ENCODE assay signal across 10 cellular contexts in genomic region chr12:121059031-121059898, GRCh38. TPM values are rescaled to one million over a fixed set of nuclear protein-coding genes. Genes with fewer than 3 reads are reported as not detected.
A peak's percentile ranks its signal among the peaks of the same experiment; 100 is the strongest.
DNase-seq lines count a peak whose midpoint lies in the region; ATAC-seq and TF ChIP-seq lines count a peak whose summit lies in the region.
"Had no signal": no experiment of that assay in that cellular context is flagged by ENCODE, and none has a peak within 500 bp of the region (broad histone marks: within the 10 kb centered on the region; RNA-seq: fewer than 3 reads in every experiment).

No MANE protein-coding gene starts in this region.

- no peak overlapping the region for H2BK5ac ChIP-seq in H9 (ENCODE audit: insufficient read length, low read length)

- H3K9me3 ChIP-seq in H9 (ENCODE audit: control insufficient read depth, low read depth, low read length), result no peaks in the 10 kb centered on the region
- H3K9me3 ChIP-seq in gastrocnemius medialis, result no peaks in the 10 kb centered on the region

- H3K4me2 ChIP-seq in H9 (ENCODE audit: insufficient read depth, insufficient read length, low read length), result no peak overlapping the region

- H3K4ac ChIP-seq in H9 (ENCODE audit: low read depth, low read length), result no peak overlapping the region

- H3K4me1 Mint-ChIP-seq in H9 (peaks cover 2 to 8% of the 10 kb centered on the region in 2 experiments; a peak in 3 of 4 replicates), nephron progenitor cell (peaks cover 7% of the 10 kb centered on the region)
- H3K4me1 Mint-ChIP-seq in activated CD4-positive, alpha-beta memory T cell treated with anti-CD3 and anti-CD28 coated beads, Interleukin-2, amount 10 ng/mL, durations not matched to agents 7 days and 5 days, result peaks cover 33% of the 10 kb centered on the region
- H3K4me1 Mint-ChIP-seq: brain had no signal

- H3K23ac ChIP-seq in H9 (ENCODE audit: insufficient read length, low read depth, low read length), result no peak overlapping the region

- no peaks in the 10 kb centered on the region for H3K79me1 ChIP-seq in H9 (ENCODE audit: insufficient read depth, low read depth, low read length, poor library complexity, severe bottlenecking)

- H3K14ac ChIP-seq in H9 (ENCODE audit: insufficient read depth, low read length), result no peak overlapping the region

- no peak for TF ChIP-seq CTCF in H9 (conservative IDR thresholded peaks at IDR 0.05)
- TF ChIP-seq CTCF in nephron progenitor cell (IDR thresholded peaks at IDR 0.05), result no peak
- TF ChIP-seq CTCF in gastrocnemius medialis (IDR thresholded peaks at IDR 0.05 in 4 of 5, conservative IDR thresholded peaks at IDR 0.05 in 1 of 5), result no peak

- peak overlapping the region in 1 of 4 donors; percentile 10 for H3K4me3 ChIP-seq in gastrocnemius medialis

- in situ Hi-C loops in gastrocnemius medialis (cut with MboI; ENCODE audit: low sequenced_read_pairs in 4 of 4), result no loop called here

- no peak overlapping the region for H2BK20ac ChIP-seq in H9 (ENCODE audit: low read depth, low read length, poor library complexity, severe bottlenecking)

- no peak overlapping the region for H3T11ph ChIP-seq in H9 (ENCODE audit: low read length)

- H4K5ac ChIP-seq in H9 (ENCODE audit: insufficient read length, low read depth, low read length), result no peak overlapping the region

- H3K4me1 ChIP-seq in H9 (ENCODE audit: insufficient read depth, low read length), result no peaks in the 10 kb centered on the region
- H3K4me1 ChIP-seq in gastrocnemius medialis, result no peaks in the 10 kb centered on the region

- no peaks in the 10 kb centered on the region for H3K79me2 ChIP-seq in H9 (ENCODE audit: insufficient read depth, low read length)

- H2BK12ac ChIP-seq in H9 (ENCODE audit: insufficient read length, low read depth, low read length), result peak overlapping the region; percentile 29

- no peak overlapping the region for H2BK15ac ChIP-seq in H9 (ENCODE audit: low read depth, low read length)

- H2AK5ac ChIP-seq in H9 (ENCODE audit: insufficient read length, low read length), result no peak overlapping the region

- TF ChIP-seq POLR2A in gastrocnemius medialis (IDR thresholded peaks at IDR 0.05), result no peak

- no peak overlapping the region for H2BK120ac ChIP-seq in H9 (ENCODE audit: low read depth, low read length, poor library complexity, severe bottlenecking)

- POLR2A ChIA-PET in activated CD4-positive, alpha-beta memory T cell treated with anti-CD3 and anti-CD28 coated beads, Interleukin-2, amount 10 ng/mL, durations not matched to agents 7 days and 5 days (lab: Charles Lee), result interaction anchor here (0.6 to 3.4 kb wide), 23 partner anchors 8 to 766 kb away, joined by 3 to 32 read pairs (median 4); partner anchors contain the start of genes ANAPC5, C12orf43, OASL and RNF34

- no peak overlapping the region for H3K9ac ChIP-seq in H9 (ENCODE audit: extremely low read depth, insufficient read length, low read length)

- DNase-seq in H9, result no peak
- DNase-seq in activated CD4-positive, alpha-beta memory T cell treated with anti-CD3 and anti-CD28 coated beads, Interleukin-2, amount 10 ng/mL, durations not matched to agents 7 days and 5 days, result no peak
- no peak for DNase-seq in nephron progenitor cell
- no peak for DNase-seq in gastrocnemius medialis
- DNase-seq in NCI-H2171 (lab: John Stamatoyannopoulos, UW), result no peak
- DNase-seq in AG20443 (ENCODE audit: low spot score), result no peak
- DNase-seq: NCI-H1694 had no signal

- H4K20me1 ChIP-seq in H9 (ENCODE audit: control insufficient read depth, insufficient read depth, insufficient read length), result no peaks in the 10 kb centered on the region

- H3K27ac ChIP-seq in H9 (ENCODE audit: insufficient read length, low read depth, low read length), result no peak overlapping the region
- H3K27ac ChIP-seq in gastrocnemius medialis, result peak overlapping the region in 1 of 4 donors; percentile 45

- H4K8ac ChIP-seq in H9 (replicated peaks; ENCODE audit: insufficient read length, low read depth, low read length), result no peak overlapping the region

- ATAC-seq in GM18498 (IDR thresholded peaks at IDR 0.05; ENCODE audit: unreplicated experiment) (peak; percentile 21), SK-N-SH treated with all-trans-retinoic acid at 6 μM for 48 hours (no peak), gastrocnemius medialis (no peak)

- H3K18ac ChIP-seq in H9 (ENCODE audit: insufficient read length, low read depth, low read length), result no peak overlapping the region

- CTCF ChIA-PET in activated CD4-positive, alpha-beta memory T cell treated with anti-CD3 and anti-CD28 coated beads, Interleukin-2, amount 10 ng/mL, durations not matched to agents 7 days and 5 days (lab: Charles Lee), result interaction anchor here (0.6 to 4.7 kb wide), 43 partner anchors 8 to 522 kb away, joined by 3 to 47 read pairs (median 5); partner anchors contain the start of genes OASL, P2RX7 and POP5

- H3K27ac Mint-ChIP-seq in H9 (peak overlapping the region in 1 of 3 experiments; percentile 74; a peak in 1 of 7 replicates), nephron progenitor cell (peak overlapping the region; percentile 72)
- H3K27ac Mint-ChIP-seq in activated CD4-positive, alpha-beta memory T cell treated with anti-CD3 and anti-CD28 coated beads, Interleukin-2, amount 10 ng/mL, durations not matched to agents 7 days and 5 days, result peak overlapping the region; percentile 98

- H2AFZ ChIP-seq in H9 (ENCODE audit: low read length), result no peak overlapping the region

- H4K91ac ChIP-seq in H9 (ENCODE audit: insufficient read length, low read depth, low read length), result no peak overlapping the region

- no peak overlapping the region for H3K56ac ChIP-seq in H9 (ENCODE audit: insufficient read length, low read depth, low read length)

- no peaks in the 10 kb centered on the region for H3K23me2 ChIP-seq in H9 (ENCODE audit: insufficient read length, low read depth, low read length, poor library complexity, severe bottlenecking)

- H3K9me3 Mint-ChIP-seq in H9, result no peaks in the 10 kb centered on the region
- no peaks in the 10 kb centered on the region for H3K9me3 Mint-ChIP-seq in activated CD4-positive, alpha-beta memory T cell treated with anti-CD3 and anti-CD28 coated beads, Interleukin-2, amount 10 ng/mL, durations not matched to agents 7 days and 5 days
- no peaks in the 10 kb centered on the region for H3K9me3 Mint-ChIP-seq in nephron progenitor cell
- H3K9me3 Mint-ChIP-seq: brain had no signal

- no peaks in the 10 kb centered on the region for H3K36me3 ChIP-seq in gastrocnemius medialis

- no peaks in the 10 kb centered on the region for H3K27me3 ChIP-seq in H9 (ENCODE audit: insufficient read depth, low read length)
- no peaks in the 10 kb centered on the region for H3K27me3 ChIP-seq in gastrocnemius medialis

- H3K36me3 Mint-ChIP-seq in H9 (ENCODE audit: insufficient read depth in 1 of 3, low read depth in 3 of 3) (no peaks in the 10 kb centered on the region), nephron progenitor cell (ENCODE audit: low read depth) (no peaks in the 10 kb centered on the region)
- H3K36me3 Mint-ChIP-seq in activated CD4-positive, alpha-beta memory T cell treated with anti-CD3 and anti-CD28 coated beads, Interleukin-2, amount 10 ng/mL, durations not matched to agents 7 days and 5 days (ENCODE audit: low read depth), result no peaks in the 10 kb centered on the region
- H3K36me3 Mint-ChIP-seq: brain had no signal

- WGBS in H9 (ENCODE audit: extremely low coverage, insufficient read length, low lambda C conversion rate), result no CpG with 5 or more reads among the region's 10 CpGs

- H3K4me3 Mint-ChIP-seq in H9, result no peak overlapping the region
- H3K4me3 Mint-ChIP-seq in activated CD4-positive, alpha-beta memory T cell treated with anti-CD3 and anti-CD28 coated beads, Interleukin-2, amount 10 ng/mL, durations not matched to agents 7 days and 5 days, result peak overlapping the region; percentile 80
- no peak overlapping the region for H3K4me3 Mint-ChIP-seq in nephron progenitor cell

- H3K27me3 Mint-ChIP-seq in H9 (ENCODE audit: low read depth) (peaks cover 5% of the 10 kb centered on the region), nephron progenitor cell (ENCODE audit: low read depth, poor library complexity) (peaks cover 17% of the 10 kb centered on the region)
- H3K27me3 Mint-ChIP-seq in activated CD4-positive, alpha-beta memory T cell treated with anti-CD3 and anti-CD28 coated beads, Interleukin-2, amount 10 ng/mL, durations not matched to agents 7 days and 5 days, result no peaks in the 10 kb centered on the region

- intact Hi-C loops in gastrocnemius medialis (cut with DNase I; ENCODE audit: low total_unique reads), result no loop called here

TF ChIP-seq in SK-N-SH treated with all-trans-retinoic acid at 6 μM for 48 hours, 23 proteins besides CTCF, POLR2A, EP300 and RAD21 (continues in another document):
- no peak for TF ChIP-seq ZNF565 (CRISPR knock-in tag; conservative IDR thresholded peaks at IDR 0.05; ENCODE audit: low read depth)
- no peak for TF ChIP-seq TSHZ2 (CRISPR knock-in tag; IDR thresholded peaks at IDR 0.05)
- no peak for TF ChIP-seq ZC3H10 (CRISPR knock-in tag; IDR thresholded peaks at IDR 0.05)
- no peak for TF ChIP-seq ISL1 (CRISPR knock-in tag; IDR thresholded peaks at IDR 0.05)

RNA-seq across cellular contexts. Expression of gene OASL, which starts 20.2 kb away (rescaled TPM):
- total RNA-seq in H9 (2021) (not detected in 2 replicates), gastrocnemius medialis (under 1 TPM; 0.11 to 0.36 (median 0.19) TPM)
- 100 to 1,000 TPM; 104 to 107 TPM for total RNA-seq in activated CD4-positive, alpha-beta memory T cell treated with anti-CD3 and anti-CD28 coated beads, Interleukin-2, amount 10 ng/mL, durations not matched to agents 7 days and 5 days

RNA-seq across cellular contexts. Expression of gene C12orf43, which starts 43.0 kb away (rescaled TPM):
- total RNA-seq in H9 (2021) (24.8 and 25.7 TPM in 2 replicates), gastrocnemius medialis (10 to 100 TPM in 1 of 4 donors, 1 to 10 TPM in 3; 2.9 to 13.2 (median 5.1) TPM)
- total RNA-seq in activated CD4-positive, alpha-beta memory T cell treated with anti-CD3 and anti-CD28 coated beads, Interleukin-2, amount 10 ng/mL, durations not matched to agents 7 days and 5 days, result 10 to 100 TPM; 11.5 to 12.3 TPM

Comparison
In these comparisons a context has a peak if more than half of its experiments do, and no peak if none do; other contexts are left out.
1. RNA of gene OASL, which starts 20.2 kb away (total RNA-seq): 104 to 107 TPM in activated CD4-positive, alpha-beta memory T cell treated with anti-CD3 and anti-CD28 coated beads, Interleukin-2, amount 10 ng/mL, durations not matched to agents 7 days and 5 days; 0.11 to 0.36 TPM in gastrocnemius medialis and not detected in H9; every median in the first group is over 10 times any median in the second.